In the genomic region with DNA sequence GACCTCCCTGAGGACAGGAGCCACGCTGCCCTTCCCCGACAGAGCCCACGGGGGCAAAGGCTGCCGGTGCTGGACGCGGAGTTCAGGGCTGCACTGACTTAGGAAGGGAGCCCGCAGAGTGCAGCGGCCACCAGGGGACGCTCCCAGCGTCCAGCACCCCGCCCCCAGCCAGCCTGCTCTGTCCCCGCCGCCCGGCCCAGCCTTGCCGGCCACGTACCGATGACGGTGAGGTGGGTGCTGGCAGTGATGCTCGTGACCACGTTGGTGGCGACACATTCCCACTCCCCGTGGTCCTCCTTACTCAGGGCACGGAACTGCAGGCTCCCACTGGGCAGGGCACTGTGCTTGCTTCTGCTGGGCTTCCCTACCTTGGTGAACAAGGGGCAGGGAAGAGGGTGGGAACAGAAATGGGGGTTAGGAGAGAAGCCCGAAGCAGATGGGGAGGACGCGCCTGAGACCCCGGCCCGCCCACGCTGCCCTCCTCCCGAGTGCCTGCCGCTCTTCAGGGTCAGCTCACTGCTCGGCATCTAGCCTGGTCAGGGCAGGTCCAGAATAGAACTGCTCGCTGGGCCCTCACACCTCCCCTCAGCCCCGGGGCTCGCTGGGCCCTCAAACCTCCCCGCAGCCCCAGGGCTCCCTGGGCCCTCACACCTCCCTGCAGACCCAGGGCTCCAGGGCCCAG, we compare ENCODE assay signal across 10 cellular contexts. TPM values are rescaled to one million over a fixed set of nuclear protein-coding genes. Genes with fewer than 3 reads are reported as not detected.
DNase-seq lines count a peak whose midpoint lies in the region; FAIRE-seq and TF ChIP-seq lines count a peak whose summit lies in the region.
"Had no signal": no experiment of that assay in that cellular context is flagged by ENCODE, and none has a peak within 500 bp of the region (broad histone marks: within the 10 kb centered on the region; RNA-seq: fewer than 3 reads in every experiment).

No MANE protein-coding gene starts in this region.

- WGBS in H1 (ENCODE audit: extremely low coverage in 1 of 2, insufficient coverage in 1 of 2, insufficient read length in 1 of 2, insufficient replicate concordance in 2 of 2, low coverage in 1 of 2, low lambda C conversion rate in 2 of 2, missing lambda C conversion rate in 1 of 2), 2 experiments = 77% methylated on average over 35 of the region's 36 CpGs; no CpG with 5 or more reads in 1 of the 2 experiments

- H3K4me3 Mint-ChIP-seq in HFFc6 (no peak overlapping the region), nephron (no peak overlapping the region)

- H3K27ac Mint-ChIP-seq in HFFc6 (no peak overlapping the region), nephron (no peak overlapping the region)

- TF ChIP-seq RAD21 in H1 (IDR thresholded peaks at IDR 0.05 in 1 of 2, conservative IDR thresholded peaks at IDR 0.05 in 1 of 2; ENCODE audit: low read depth in 2 of 2, low read length in 2 of 2) = peak; percentile 43 to 55

- TF ChIP-seq POLR2A in H1 (IDR thresholded peaks at IDR 0.05; ENCODE audit: control extremely low read depth in 1 of 2, low read depth in 2 of 2, low read length in 2 of 2) = no peak

- no peak overlapping the region for H3K9ac ChIP-seq in H1 (replicated peaks in 1 of 4; ENCODE audit: extremely low read depth in 1 of 4, low read depth in 3 of 4, low read length in 3 of 4)

- H2BK120ac ChIP-seq in H1 (replicated peaks; ENCODE audit: low read depth, low read length) = no peak overlapping the region

- H3K23ac ChIP-seq in H1 (ENCODE audit: insufficient read length) = no peak overlapping the region

- no peak overlapping the region for H2AFZ ChIP-seq in H1 (ENCODE audit: low read length)

- TF ChIP-seq EP300 in H1 (IDR thresholded peaks at IDR 0.05; ENCODE audit: borderline replicate concordance in 1 of 2, low read depth in 2 of 2, low read length in 2 of 2) = no peak

- H4K91ac ChIP-seq in H1 (replicated peaks; ENCODE audit: insufficient read length, low read length) = no peak overlapping the region

- peaks cover 9% of the 10 kb centered on the region for H3K27me3 Mint-ChIP-seq in HFFc6 (ENCODE audit: insufficient read depth)
- H3K27me3 Mint-ChIP-seq in nephron (ENCODE audit: low read depth) = peaks cover 8% of the 10 kb centered on the region

- no peak overlapping the region for H3K56ac ChIP-seq in H1 (replicated peaks; ENCODE audit: insufficient read length, low read depth, low read length)

- peak overlapping the region; percentile 81 for H4K8ac ChIP-seq in H1 (ENCODE audit: extremely low read depth, insufficient read depth, low read length)

- H3K36me3 ChIP-seq in H1 (ENCODE audit: control insufficient read depth in 2 of 4, insufficient read depth in 4 of 4, low read length in 3 of 4) = peaks cover 0 to 14% (median 8%) of the 10 kb centered on the region in 4 experiments; a peak in 7 of 8 replicates

- H3K79me1 ChIP-seq in H1 (ENCODE audit: low read depth, low read length) = no peaks in the 10 kb centered on the region

- TF ChIP-seq CTCF in HFFc6 (IDR thresholded peaks at IDR 0.05) (peak; percentile 74), H1 (IDR thresholded peaks at IDR 0.05; ENCODE audit: control extremely low read depth in 1 of 3, insufficient read depth in 1 of 3, low read depth in 1 of 3, low read length in 3 of 3) (peak; percentile 69 to 77 (median 69)), nephron (IDR thresholded peaks at IDR 0.05; ENCODE audit: unreplicated experiment in 3 of 3) (peak; percentile 23 to 53 (median 30))

- H3K4me3 ChIP-seq in H1 (ENCODE audit: extremely low read depth in 1 of 4, insufficient read depth in 2 of 4, low read depth in 3 of 4, low read length in 4 of 4) = no peak overlapping the region

- no peaks in the 10 kb centered on the region for H3K9me3 ChIP-seq in H1 (ENCODE audit: insufficient read depth in 2 of 2, low read depth in 1 of 2, low read length in 1 of 2)

- H3K4me1 ChIP-seq in H1 (replicated peaks in 1 of 4; ENCODE audit: control insufficient read depth in 3 of 4, insufficient read depth in 4 of 4, low read length in 3 of 4) = peaks cover 0 to 2% (median 0%) of the 10 kb centered on the region in 4 experiments; a peak in 4 of 7 replicates

- CTCF ChIA-PET in H1 (lab: Charles Lee; ENCODE audit: partially characterized antibody) = interaction anchor here (0.6 to 2.5 kb wide), 15 partner anchors 8 to 966 kb away, joined by 3 to 17 read pairs (median 3); no protein-coding TSS in a partner anchor

- peak overlapping the region; percentile 66; the same call in 1 of the 2 replicates for H2BK5ac ChIP-seq in H1 (ENCODE audit: low read depth, low read length)

- no peak overlapping the region for H3K4ac ChIP-seq in H1 (replicated peaks; ENCODE audit: insufficient read length, low read depth, low read length)

- H3K4me1 Mint-ChIP-seq in HFFc6 (ENCODE audit: low read depth) (peaks cover 21% of the 10 kb centered on the region), nephron (peaks cover 11% of the 10 kb centered on the region)

- no peaks in the 10 kb centered on the region for H3K9me3 Mint-ChIP-seq in HFFc6
- H3K9me3 Mint-ChIP-seq in nephron = no peaks in the 10 kb centered on the region

- no peaks in the 10 kb centered on the region for H3K27me3 ChIP-seq in H1 (replicated peaks in 1 of 4; ENCODE audit: control insufficient read depth in 3 of 4, extremely low read depth in 1 of 4, insufficient read depth in 3 of 4, low read length in 3 of 4)

- no peak overlapping the region for H2AK5ac ChIP-seq in H1 (ENCODE audit: low read depth, low read length)

- DNase-seq in COLO668 (lab: John Stamatoyannopoulos, UW; ENCODE audit: unreplicated experiment) (peak; percentile 12), HFFc6 (no peak), H1 (ENCODE audit: low read depth in 1 of 2, low spot score in 2 of 2) (peak in 1 of 2 experiments; percentile 82), middle frontal gyrus (ENCODE audit: extremely low spot score, low spot score) (no peak), inferior parietal cortex (ENCODE audit: extremely low spot score) (no peak), NCI-H524 treated with DMSO at 0.1 percent for 48 hours (lab: John Stamatoyannopoulos, UW) (no peak)
- no peak for DNase-seq in effector CD4-positive, alpha-beta T cell
- DNase-seq: Kasumi-1 had no signal

- H3K18ac ChIP-seq in H1 (ENCODE audit: extremely low read depth, low read length) = no peak overlapping the region

- no peak overlapping the region for H3K27ac ChIP-seq in H1 (ENCODE audit: low read depth, low read length)

- FAIRE-seq in H1 (lab: Jason Lieb, UNC) = no peak
- FAIRE-seq: keratinocyte had no signal

- H3K36me3 Mint-ChIP-seq in HFFc6 (ENCODE audit: low read depth) = no peaks in the 10 kb centered on the region
- H3K36me3 Mint-ChIP-seq in nephron (ENCODE audit: low read depth) = peaks cover 6% of the 10 kb centered on the region

- H3K79me2 ChIP-seq in H1 (ENCODE audit: control insufficient read depth in 1 of 2, insufficient read depth in 2 of 2, low read length in 2 of 2) = no peaks in the 10 kb centered on the region

- peaks cover 5 to 19% of the 10 kb centered on the region in 2 experiments for H4K20me1 ChIP-seq in H1 (replicated peaks in 1 of 2; ENCODE audit: control insufficient read depth in 1 of 2, insufficient read depth in 2 of 2, low read length in 2 of 2)

- POLR2A ChIA-PET in H1 (lab: Charles Lee; ENCODE audit: partially characterized antibody) = interaction anchor here (0.5 to 1.9 kb wide), 4 partner anchors 12 to 323 kb away, joined by 3 to 4 read pairs (median 3); a partner anchor contains a TSS

- no peak overlapping the region for H2BK15ac ChIP-seq in H1 (ENCODE audit: low read length)

- H3K4me2 ChIP-seq in H1 (ENCODE audit: insufficient read depth in 1 of 2, low read depth in 2 of 2, low read length in 2 of 2) = no peak overlapping the region

- no peak overlapping the region for H3K14ac ChIP-seq in H1 (ENCODE audit: insufficient read length)

- H2BK12ac ChIP-seq in H1 (ENCODE audit: low read depth, low read length) = no peak overlapping the region

- no peak overlapping the region for H4K5ac ChIP-seq in H1 (ENCODE audit: insufficient read length, low read depth, low read length)

- H3K23me2 ChIP-seq in H1 (ENCODE audit: low read depth, low read length) = no peaks in the 10 kb centered on the region

- H2BK20ac ChIP-seq in H1 (ENCODE audit: low read length) = no peak overlapping the region

TF ChIP-seq in H1, 55 proteins besides CTCF, POLR2A, EP300 and RAD21:
- TF ChIP-seq CBX5 (IDR thresholded peaks at IDR 0.05; ENCODE audit: low read depth, low read length) = no peak
- no peak for TF ChIP-seq ZNF274 (IDR thresholded peaks at IDR 0.05; ENCODE audit: borderline replicate concordance, extremely low read depth, low read length)
- no peak for TF ChIP-seq KDM1A (IDR thresholded peaks at IDR 0.05; ENCODE audit: borderline replicate concordance, low read length)
- peak; percentile 65; the same call in 1 of the 2 replicates for TF ChIP-seq GABPA (IDR thresholded peaks at IDR 0.05; ENCODE audit: borderline replicate concordance, insufficient read depth, low read length)
- TF ChIP-seq ASH2L (IDR thresholded peaks at IDR 0.05; ENCODE audit: low read length) = no peak
- TF ChIP-seq CREB1 (IDR thresholded peaks at IDR 0.05) = peak; percentile 42; the same call in 1 of the 2 replicates

RNA-seq across cellular contexts. Expression of a gene that starts 25.9 kb away (rescaled TPM):
- not detected for total RNA-seq in HFFc6 (2021; fragmentation: NEBNext Ultra II Directional; extraction: Animal tissue kit (Norgen Biotek cat#: 25700))
- total RNA-seq in H1 (2021; fragmentation: NEBNext Ultra II Directional; extraction: Animal tissue kit (Norgen Biotek cat#: 25700)) = 42.3 and 49.2 TPM in 2 replicates
- 16.5 and 23.6 TPM in 2 replicates for polyA plus RNA-seq in H1 (2011; rRNA removed)
- polyA plus RNA-seq in H1 (2011; cell fraction: cytosol; rRNA removed) = 15.7 TPM
- 61.7 TPM for polyA plus RNA-seq in H1 (2011; cell fraction: nucleus; rRNA removed)
- 13.6 to 23.1 TPM (median 21.3 TPM) in 4 replicates for polyA plus RNA-seq in H1 (2012, experiment 1 of 2)
- 8.1 TPM for polyA plus RNA-seq in H1 (2012, experiment 2 of 2)
- polyA plus RNA-seq in H1 (2013, experiment 1 of 2) = 15.1 TPM
- polyA plus RNA-seq in H1 (2013, experiment 2 of 2) = 14.1 TPM
- polyA minus RNA-seq in H1 (2011; rRNA and poly(A)+ RNA removed) = 73.6 and 79.6 TPM in 2 replicates
- polyA minus RNA-seq in H1 (2011; cell fraction: cytosol; rRNA and poly(A)+ RNA removed) = 29.4 TPM
- 44.5 TPM for polyA minus RNA-seq in H1 (2011; cell fraction: nucleus; rRNA and poly(A)+ RNA removed)

Comparison
In these comparisons a context has a peak if more than half of its experiments do, and no peak if none do; other contexts are left out.
1. RNA of a gene that starts 25.9 kb away (total RNA-seq): 42.3 to 49.2 TPM in H1; not detected in HFFc6; every median in the first group is over 10 times any median in the second.
2. Peak in every context shown above with its lines, with median percentiles within 50 percentile points of each other: CTCF ChIP-seq.